26 cellular contexts compared by ENCODE assay signal in genomic region chr1:3115275-3116149, GRCh38. TPM values are rescaled to one million over a fixed set of nuclear protein-coding genes. Genes with fewer than 3 reads are reported as not detected.
"Had no signal": no experiment of that assay in that cellular context is flagged by ENCODE, and none has a peak within 500 bp of the region (broad histone marks: within the 10 kb centered on the region; RNA-seq: fewer than 3 reads in every experiment).

No MANE protein-coding gene starts in this region.

- DNase-seq: activated CD4-positive, alpha-beta T cell treated with anti-CD3 and anti-CD28 coated beads, Interleukin-2, amount 10 ng/mL, durations not matched to agents 7 days and 5 days; activated CD4-positive, CD25-positive, alpha-beta regulatory T cell treated with anti-CD3 and anti-CD28 coated beads, Interleukin-2, amount 50 U/mL, for 72 hours; activated CD8-positive, alpha-beta T cell treated with anti-CD3 and anti-CD28 coated beads, Interleukin-2, amount 10 ng/mL, durations not matched to agents 7 days and 5 days; activated T-cell treated with anti-CD3 and anti-CD28 coated beads, Interleukin-2, amount 50 U/mL, for 1 hour; cerebellar nuclear complex; cortex of kidney; endodermal cell; heart right ventricle; naive thymus-derived CD8-positive, alpha-beta T cell; ovary; sigmoid colon; stimulated activated CD4-positive, alpha-beta T cell treated with anti-CD3 and anti-CD28 coated beads, Interleukin-4, amount 100 ng/mL, for 1 hour; stimulated activated naive CD4-positive, alpha-beta T cell; T-cell; testis had no signal

- H3K4me3 Mint-ChIP-seq: activated CD4-positive, alpha-beta T cell treated with anti-CD3 and anti-CD28 coated beads, Interleukin-2, amount 10 ng/mL, durations not matched to agents 7 days and 5 days; activated CD8-positive, alpha-beta T cell treated with anti-CD3 and anti-CD28 coated beads, Interleukin-2, amount 10 ng/mL, durations not matched to agents 7 days and 5 days; activated T-helper 17 cell treated with anti-CD3 and anti-CD28 coated beads, Interleukin-2, amount 50 U/mL, for 72 hours; endodermal cell; naive thymus-derived CD8-positive, alpha-beta T cell; T-cell; T-helper 2 cell treated with Interferon-gamma antibody and Interleukin-4, amounts not matched to agents 5 μg/mL and 100 μg/mL, for 36 hours had no signal

- FAIRE-seq: keratinocyte had no signal

- ATAC-seq: activated CD8-positive, alpha-beta T cell treated with anti-CD3 and anti-CD28 coated beads, Interleukin-2, amount 10 ng/mL, durations not matched to agents 7 days and 5 days; activated naive CD4-positive, alpha-beta T cell treated with anti-CD3 and anti-CD28 coated beads, Interleukin-2, amount 50 U/mL, for 72 hours; activated T-helper 17 cell treated with anti-CD3 and anti-CD28 coated beads, Interleukin-2, amount 50 U/mL, for 72 hours; gastroesophageal sphincter; naive thymus-derived CD8-positive, alpha-beta T cell; SK-N-SH treated with all-trans-retinoic acid at 6 μM for 48 hours; T-cell had no signal

- H3K9me3 ChIP-seq: breast epithelium, gastroesophageal sphincter, heart right ventricle, neutrophil, ovary, sigmoid colon, testis had no signal

- H3K36me3 Mint-ChIP-seq: activated naive CD4-positive, alpha-beta T cell treated with anti-CD3 and anti-CD28 coated beads, Interleukin-2, amount 50 U/mL, for 72 hours; naive thymus-derived CD8-positive, alpha-beta T cell; T-cell had no signal

- H3K36me3 ChIP-seq: breast epithelium, gastroesophageal sphincter, heart right ventricle, neutrophil, ovary, sigmoid colon had no signal

- H3K27me3 ChIP-seq: neutrophil, ovary, testis had no signal

- H3K4me1 ChIP-seq: breast epithelium, gastroesophageal sphincter had no signal

- H3K27ac Mint-ChIP-seq: activated CD4-positive, alpha-beta T cell treated with anti-CD3 and anti-CD28 coated beads, Interleukin-2, amount 10 ng/mL, durations not matched to agents 7 days and 5 days; activated CD8-positive, alpha-beta T cell treated with anti-CD3 and anti-CD28 coated beads, Interleukin-2, amount 10 ng/mL, durations not matched to agents 7 days and 5 days; activated naive CD4-positive, alpha-beta T cell treated with anti-CD3 and anti-CD28 coated beads, Interleukin-2, amount 50 U/mL, for 72 hours; activated T-helper 17 cell treated with anti-CD3 and anti-CD28 coated beads, Interleukin-2, amount 50 U/mL, for 72 hours; endodermal cell; naive thymus-derived CD8-positive, alpha-beta T cell; T-cell; T-helper 2 cell treated with Interferon-gamma antibody and Interleukin-4, amounts not matched to agents 5 μg/mL and 100 μg/mL, for 36 hours had no signal

- H3K9me3 Mint-ChIP-seq: activated CD4-positive, alpha-beta T cell treated with anti-CD3 and anti-CD28 coated beads, Interleukin-2, amount 10 ng/mL, durations not matched to agents 7 days and 5 days; activated naive CD4-positive, alpha-beta T cell treated with anti-CD3 and anti-CD28 coated beads, Interleukin-2, amount 50 U/mL, for 72 hours; activated T-helper 17 cell treated with anti-CD3 and anti-CD28 coated beads, Interleukin-2, amount 50 U/mL, for 72 hours; endodermal cell; naive thymus-derived CD8-positive, alpha-beta T cell; T-cell; T-helper 2 cell treated with Interferon-gamma antibody and Interleukin-4, amounts not matched to agents 5 μg/mL and 100 μg/mL, for 36 hours had no signal

- H3K27me3 Mint-ChIP-seq: activated CD4-positive, alpha-beta T cell treated with anti-CD3 and anti-CD28 coated beads, Interleukin-2, amount 10 ng/mL, durations not matched to agents 7 days and 5 days; activated T-helper 17 cell treated with anti-CD3 and anti-CD28 coated beads, Interleukin-2, amount 50 U/mL, for 72 hours; T-cell had no signal

- H3K4me1 Mint-ChIP-seq: activated CD4-positive, alpha-beta T cell treated with anti-CD3 and anti-CD28 coated beads, Interleukin-2, amount 10 ng/mL, durations not matched to agents 7 days and 5 days; activated T-helper 17 cell treated with anti-CD3 and anti-CD28 coated beads, Interleukin-2, amount 50 U/mL, for 72 hours; naive thymus-derived CD8-positive, alpha-beta T cell; T-cell had no signal

- H3K4me3 ChIP-seq: breast epithelium, gastroesophageal sphincter, heart right ventricle, ovary, sigmoid colon, testis had no signal

- H3K27ac ChIP-seq: breast epithelium, epithelial cell of prostate, gastroesophageal sphincter, heart right ventricle, neutrophil, ovary, sigmoid colon, testis, VCaP had no signal

RNA-seq across cellular contexts. Expression of gene PRDM16, which starts 46.5 kb away (rescaled TPM):
- total RNA-seq: activated T-helper 17 cell treated with anti-CD3 and anti-CD28 coated beads, Interleukin-2, amount 50 U/mL, for 72 hours; lung microvascular endothelial cell; naive thymus-derived CD8-positive, alpha-beta T cell had no signal
- polyA plus RNA-seq: naive thymus-derived CD8-positive, alpha-beta T cell had no signal
